In the genomic region with DNA sequence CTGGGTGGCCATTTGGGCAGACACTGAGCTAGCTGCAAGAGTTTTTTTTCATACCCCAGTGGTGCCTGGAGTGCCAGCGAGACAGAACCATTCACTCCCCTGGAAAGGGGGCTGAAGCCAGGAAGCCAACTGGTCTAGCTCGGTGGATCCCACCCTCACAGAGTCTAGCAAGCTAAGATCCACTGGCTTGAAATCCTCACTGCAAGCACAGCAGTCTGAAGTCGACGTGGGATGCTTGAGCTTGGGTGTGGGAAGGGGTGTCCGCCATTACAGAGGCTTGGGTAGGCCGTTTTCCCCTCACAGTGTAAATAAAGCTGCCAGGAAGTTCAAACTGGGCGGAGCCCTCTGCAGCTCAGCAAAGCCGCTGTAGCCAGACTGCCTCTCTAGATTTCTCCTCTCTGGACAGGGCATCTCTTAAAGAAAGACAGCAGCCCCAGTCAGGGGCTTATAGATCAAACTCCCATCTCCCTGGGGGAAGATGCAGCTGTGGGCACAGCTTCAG, we compare ENCODE assay signal across 24 cellular contexts.
"Had no signal": no experiment of that assay in that cellular context is flagged by ENCODE, and none has a peak within 500 bp of the region (broad histone marks: within the 10 kb centered on the region; RNA-seq: fewer than 3 reads in every experiment).

No MANE protein-coding gene starts in this region.

- H3K36me3 ChIP-seq: MG63 had no signal

- H3K9me3 ChIP-seq: MG63 had no signal

- H3K4me3 ChIP-seq: MG63 had no signal

- H3K9ac ChIP-seq: SK-N-SH had no signal

- FAIRE-seq: HTR-8/SVneo had no signal

- DNase-seq: Karpas-422, KG1, MG63, NCI-H1092, NCI-H1105 treated with DMSO at 0.1 percent for 48 hours, NCI-H1417 treated with DMSO at 0.1 percent for 48 hours, NCI-H146, NCI-H1694 treated with DMSO at 0.1 percent for 48 hours, NCI-H1930, NCI-H2081, NCI-H2171, NCI-H226, NCI-H446, NCI-H510A, NCI-H524 treated with DMSO at 0.1 percent for 48 hours, NCI-H69, PC-3, SHP77, SK-N-SH, T-helper 1 cell had no signal

- H3K27me3 ChIP-seq: MG63 had no signal

- ATAC-seq: Panc1, PC-3 had no signal

- H3K4me2 ChIP-seq: SK-N-SH had no signal

- H3K27ac ChIP-seq: HL-60, RWPE1 had no signal
